15 cellular contexts compared by ENCODE assay signal in genomic region chr7:22569586-22570321, GRCh38.
DNase-seq lines count a peak whose midpoint lies in the region; ATAC-seq and TF ChIP-seq lines count a peak whose summit lies in the region.
"Had no signal": no experiment of that assay in that cellular context is flagged by ENCODE, and none has a peak within 500 bp of the region (broad histone marks: within the 10 kb centered on the region; RNA-seq: fewer than 3 reads in every experiment).

No MANE protein-coding gene starts in this region.

- peak; percentile 69 for DNase-seq in Ammon's horn (ENCODE audit: low spot score)
- DNase-seq in M059J (ENCODE audit: low read depth): peak; percentile 95
- DNase-seq in UCSD-AML1 (lab: John Stamatoyannopoulos, UW; ENCODE audit: unreplicated experiment): peak; percentile 7
- peak; percentile 58 for DNase-seq in kidney tubule cell (ENCODE audit: low spot score)
- DNase-seq in NCI-H2171 treated with DMSO at 0.1 percent for 48 hours (lab: John Stamatoyannopoulos, UW): no peak
- no peak for DNase-seq in SHP77 (lab: John Stamatoyannopoulos, UW)
- no peak for DNase-seq in gastrocnemius medialis
- no peak for DNase-seq in AG08396 (ENCODE audit: low spot score)
- DNase-seq: activated T-cell treated with anti-CD3 and anti-CD28 coated beads, Interleukin-2, amount 50 U/mL, for 72 hours; cerebellar nuclear complex; H7; Karpas-422; left ventricle myocardium inferior; NCI-H69; testis had no signal

- no peaks in the 10 kb centered on the region for H3K9me3 ChIP-seq in gastrocnemius medialis
- H3K9me3 ChIP-seq: left ventricle myocardium inferior, testis had no signal

- H3K4me3 ChIP-seq in gastrocnemius medialis: no peak overlapping the region
- H3K4me3 ChIP-seq: left ventricle myocardium inferior, testis had no signal

- intact Hi-C loops in gastrocnemius medialis (cut with DNase I; ENCODE audit: low total_unique reads): no loop called here

- H3K4me1 ChIP-seq in gastrocnemius medialis: peaks cover 5 to 8% of the 10 kb centered on the region in 2 donors
- H3K4me1 ChIP-seq: testis had no signal

- H3K36me3 ChIP-seq in gastrocnemius medialis: no peaks in the 10 kb centered on the region

- no peak for TF ChIP-seq CTCF in gastrocnemius medialis (IDR thresholded peaks at IDR 0.05 in 4 of 5, conservative IDR thresholded peaks at IDR 0.05 in 1 of 5)

- no peak for TF ChIP-seq POLR2A in gastrocnemius medialis (IDR thresholded peaks at IDR 0.05)

- no peak overlapping the region for H3K27ac ChIP-seq in gastrocnemius medialis
- H3K27ac ChIP-seq: left ventricle myocardium inferior, testis had no signal

- in situ Hi-C loops in gastrocnemius medialis (cut with MboI; ENCODE audit: low sequenced_read_pairs in 4 of 4): loop anchor here in 2 of 4 donors (5.0 to 10.0 kb wide), 2 partner anchors 155 to 483 kb away; partner anchors contain the start of gene IL6 (in 1 of the 2)

- no peak for ATAC-seq in gastrocnemius medialis

- no peaks in the 10 kb centered on the region for H3K27me3 ChIP-seq in gastrocnemius medialis
- H3K27me3 ChIP-seq: testis had no signal

Comparison
In these comparisons a context has a peak if more than half of its experiments do, and no peak if none do; other contexts are left out.
1. DNase-seq: peak in Ammon's horn (single experiment), M059J (single experiment), UCSD-AML1 (single experiment) and kidney tubule cell (single experiment); none in NCI-H2171 treated with DMSO at 0.1 percent for 48 hours (single experiment), SHP77 (0 of 2), gastrocnemius medialis (0 of 2) and AG08396 (single experiment).